Comparison of ENCODE assay signal across 19 cellular contexts in genomic region chr1:67577646-67578045, GRCh38.
DNase-seq lines count a peak whose midpoint lies in the region; ATAC-seq, FAIRE-seq and TF ChIP-seq lines count a peak whose summit lies in the region.
"Had no signal": no experiment of that assay in that cellular context is flagged by ENCODE, and none has a peak within 500 bp of the region (broad histone marks: within the 10 kb centered on the region; RNA-seq: fewer than 3 reads in every experiment).

No MANE protein-coding gene starts in this region.

- POLR2A ChIA-PET in HEK293 (lab: Yijun Ruan, JAX), result no interaction called here
- POLR2A ChIA-PET in RWPE1 (lab: Yijun Ruan, JAX; ENCODE audit: low non-redundant PET), result no interaction called here
- POLR2A ChIA-PET in K562 (lab: Yijun Ruan, JAX), result interaction anchor here (0.6 to 1.4 kb wide), 4 partner anchors 8 to 109 kb away, joined by 3 to 5 read pairs (median 4); no protein-coding TSS in a partner anchor

- H3K9ac ChIP-seq in K562 (ENCODE audit: insufficient read depth in 1 of 2, low read depth in 2 of 2, low read length in 2 of 2) (no peak overlapping the region), trophoblast cell (ENCODE audit: low read length) (no peak overlapping the region)

- H4K12ac ChIP-seq in trophoblast cell (ENCODE audit: low read depth, low read length), result no peak overlapping the region

- in situ Hi-C loops in K562 (cut with MboI), result no loop called here

- no peak for TF ChIP-seq CTCF in HEK293 (tag by site-specific recombination; IDR thresholded peaks at IDR 0.05)
- no peak for TF ChIP-seq CTCF in RWPE1 (conservative IDR thresholded peaks at IDR 0.05; ENCODE audit: low read depth)
- TF ChIP-seq CTCF in K562 (IDR thresholded peaks at IDR 0.05 in 2 of 3, conservative IDR thresholded peaks at IDR 0.05 in 1 of 3; ENCODE audit: insufficient read depth in 2 of 3, low read depth in 1 of 3, low read length in 3 of 3), result no peak

- no peaks in the 10 kb centered on the region for H4K20me1 ChIP-seq in K562 (replicated peaks; ENCODE audit: control insufficient read depth, insufficient read depth, low read length)

- no peak overlapping the region for H3K23ac ChIP-seq in trophoblast cell (ENCODE audit: low read length)

- peaks cover 15% of the 10 kb centered on the region for H3K79me1 ChIP-seq in trophoblast cell (ENCODE audit: low read length)

- no peaks in the 10 kb centered on the region for H3K9me1 ChIP-seq in K562 (ENCODE audit: control insufficient read depth, insufficient read depth, low read length)

- H2BK120ac ChIP-seq in trophoblast cell (ENCODE audit: insufficient read depth, low read length, poor library complexity), result no peak overlapping the region

- no peak overlapping the region for H4K91ac ChIP-seq in trophoblast cell (ENCODE audit: low read depth, low read length)

- DNase-seq in RWPE1 (ENCODE audit: low spot score), result no peak
- no peak for DNase-seq in K562 (ENCODE audit: extremely low read depth in 1 of 4, low spot score in 3 of 4)
- DNase-seq in trophoblast cell, result no peak
- DNase-seq in C1 segment of cervical spinal cord (lab: John Stamatoyannopoulos, UW), result no peak
- no peak for DNase-seq in activated naive CD4-positive, alpha-beta T cell treated with anti-CD3 and anti-CD28 coated beads, Interleukin-2, amount 50 U/mL, for 16 hours
- DNase-seq in stimulated activated CD4-positive, alpha-beta T cell treated with anti-CD3 and anti-CD28 coated beads, Interleukin-4, amount 100 ng/mL, for 24 hours, result no peak
- DNase-seq: CD4-positive, alpha-beta T cell; CD8-positive, alpha-beta memory T cell; DMS 273 treated with DMSO at 0.1 percent for 48 hours; DMS79; EL; GDM1; H7; HCEC 1CT had no signal

- FAIRE-seq in K562 (lab: Jason Lieb, UNC), result no peak
- FAIRE-seq: D721Med, GM12878, H1 had no signal

- no peaks in the 10 kb centered on the region for H3K27me3 ChIP-seq in K562 (ENCODE audit: control insufficient read depth in 2 of 2, insufficient read depth in 2 of 2, low read length in 2 of 2)
- no peaks in the 10 kb centered on the region for H3K27me3 ChIP-seq in trophoblast cell (ENCODE audit: insufficient read depth, low read length)

- H2AK5ac ChIP-seq in trophoblast cell (ENCODE audit: low read length), result no peak overlapping the region

- no peak overlapping the region for H2AFZ ChIP-seq in K562 (ENCODE audit: low read depth, low read length)
- H2AFZ ChIP-seq in trophoblast cell (ENCODE audit: insufficient read depth, low read length, poor library complexity), result no peak overlapping the region

- H3K4me1 ChIP-seq in HEK293 (ENCODE audit: control insufficient read depth, insufficient read depth, low read length) (no peaks in the 10 kb centered on the region), K562 (replicated peaks in 1 of 2; ENCODE audit: control insufficient read depth in 2 of 2, insufficient read depth in 2 of 2, low read length in 2 of 2) (peaks cover 0 to 4% of the 10 kb centered on the region in 2 experiments; a peak in 2 of 5 replicates), trophoblast cell (ENCODE audit: control insufficient read depth in 1 of 2, insufficient read depth in 2 of 2, low read length in 2 of 2) (peaks cover 23 to 26% of the 10 kb centered on the region in 2 experiments)

- no peak overlapping the region for H3K4me3 ChIP-seq in HEK293 (ENCODE audit: low read depth, low read length)
- no peak overlapping the region for H3K4me3 ChIP-seq in K562
- no peak overlapping the region for H3K4me3 ChIP-seq in trophoblast cell (ENCODE audit: low read depth, low read length)
- H3K4me3 ChIP-seq: GM12878 had no signal

- H3K36me3 ChIP-seq in HEK293 (ENCODE audit: control insufficient read depth in 2 of 2, insufficient read depth in 1 of 2, low read length in 2 of 2) (no peaks in the 10 kb centered on the region), K562 (ENCODE audit: control insufficient read depth, insufficient read depth, low read length) (no peaks in the 10 kb centered on the region), trophoblast cell (ENCODE audit: control insufficient read depth in 1 of 2, insufficient read depth in 2 of 2, low read length in 2 of 2) (no peaks in the 10 kb centered on the region)

- no peaks in the 10 kb centered on the region for H3K79me2 ChIP-seq in K562 (ENCODE audit: control insufficient read depth, insufficient read depth, low read length)
- peaks cover 2% of the 10 kb centered on the region for H3K79me2 ChIP-seq in trophoblast cell (ENCODE audit: control insufficient read depth, insufficient read depth, low read length, poor library complexity)

- no peak overlapping the region for H3K14ac ChIP-seq in trophoblast cell (ENCODE audit: low read length)

- no peak for TF ChIP-seq EP300 in K562 (IDR thresholded peaks at IDR 0.05; ENCODE audit: low read length)

- H3K9me3 ChIP-seq in HEK293 (ENCODE audit: control insufficient read depth, insufficient read depth, low read depth, low read length) (no peaks in the 10 kb centered on the region), K562 (replicated peaks; ENCODE audit: control insufficient read depth, insufficient read depth, low read depth, low read length) (no peaks in the 10 kb centered on the region), trophoblast cell (ENCODE audit: insufficient read depth, low read depth, low read length) (no peaks in the 10 kb centered on the region)

- H3K4me2 ChIP-seq in K562 (ENCODE audit: insufficient read depth, low read length) (no peak overlapping the region), trophoblast cell (ENCODE audit: low read length) (no peak overlapping the region)

- H3K27ac ChIP-seq in HEK293 (ENCODE audit: extremely low read depth, low read depth, low read length) (no peak overlapping the region), RWPE1 (peak overlapping the region; percentile 31; the same call in 1 of the 2 replicates), K562 (ENCODE audit: extremely low read depth, low read depth, low read length) (no peak overlapping the region), trophoblast cell (ENCODE audit: low read depth, low read length) (no peak overlapping the region)

- no peak overlapping the region for H3K4ac ChIP-seq in trophoblast cell (ENCODE audit: low read depth, low read length)

- no peak overlapping the region for H4K8ac ChIP-seq in trophoblast cell (ENCODE audit: low read depth, low read length)

- ATAC-seq in K562 (no peak), GM18870 (IDR thresholded peaks at IDR 0.05; ENCODE audit: unreplicated experiment) (no peak)
- ATAC-seq: GM12878 had no signal

- no TSS peak for BruUV-seq in K562 (replicated peaks; lab: Mats Ljungman, UMichigan)

- WGBS in K562 (ENCODE audit: insufficient coverage, low coverage, missing lambda C conversion rate), result 67% methylated on average over 3 of the region's 3 CpGs
- no CpG with 5 or more reads among the region's 3 CpGs for WGBS in trophoblast cell (ENCODE audit: extremely low coverage, insufficient coverage, insufficient read length)

- no peak overlapping the region for H2BK5ac ChIP-seq in trophoblast cell (ENCODE audit: low read depth, low read length, poor library complexity)

- no peak for TF ChIP-seq POLR2A in K562 (conservative IDR thresholded peaks at IDR 0.05)

- TF ChIP-seq RAD21 in K562 (CRISPR knock-in tag; conservative IDR thresholded peaks at IDR 0.05 in 1 of 2, IDR thresholded peaks at IDR 0.05 in 1 of 2), result no peak

- H3K18ac ChIP-seq in trophoblast cell (ENCODE audit: low read length), result no peak overlapping the region

- intact Hi-C loops in K562 (cut with micrococcal nuclease), result no loop called here

- CTCF ChIA-PET in HEK293 (lab: Yijun Ruan, JAX) (interaction anchor here (0.8 to 1.1 kb wide), 2 partner anchors 21 to 41 kb away, joined by 3 to 6 read pairs; no protein-coding TSS in a partner anchor), RWPE1 (lab: Yijun Ruan, JAX) (interaction anchor here (0.6 kb wide), 1 partner anchor 248 kb away, joined by 3 read pairs; no protein-coding TSS in a partner anchor), K562 (lab: Yijun Ruan, JAX; ENCODE audit: low intra/inter-chr PET ratio) (no interaction called here)

- H2BK12ac ChIP-seq in trophoblast cell (ENCODE audit: low read length), result peak overlapping the region; percentile 31

TF ChIP-seq in K562, 482 proteins besides CTCF, POLR2A, EP300 and RAD21:
- no peak for TF ChIP-seq BCL6 (CRISPR knock-in tag; IDR thresholded peaks at IDR 0.05)
- peak; percentile 62 for TF ChIP-seq PRDM10 (IDR thresholded peaks at IDR 0.05; ENCODE audit: partially characterized antibody)

Comparison
In these comparisons a context has a peak if more than half of its experiments do, and no peak if none do; other contexts are left out.
1. Of the 44 proteins assayed by ChIP-seq in both K562 and HEK293: peak only in K562: none; only in HEK293: none; in both: PRDM10; in neither: 43.